Comparison of ENCODE assay signal across 1 cellular context in the genomic region with DNA sequence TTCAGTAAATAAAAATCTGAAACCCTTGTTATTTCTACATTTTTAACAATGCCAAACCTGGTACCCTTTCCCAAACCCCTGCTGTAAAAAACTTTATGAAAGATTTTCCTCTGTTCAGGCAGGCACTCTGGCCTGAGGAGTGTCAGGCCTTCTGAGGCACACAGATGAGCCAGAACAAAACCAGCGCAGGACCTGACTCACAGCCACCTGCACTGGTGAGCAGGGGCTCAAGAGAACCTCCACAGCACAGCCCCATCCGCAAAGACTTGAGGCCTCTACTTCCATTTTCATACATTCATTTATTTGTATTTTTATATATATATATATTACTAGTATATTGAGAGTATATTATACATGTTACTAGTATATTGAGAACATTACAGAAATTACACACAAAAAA.
TF ChIP-seq lines count a peak whose summit lies in the region.

No MANE protein-coding gene starts in this region.

TF ChIP-seq in HepG2, 621 proteins besides CTCF, POLR2A, EP300 and RAD21:
- no peak for TF ChIP-seq XRCC5 (optimal IDR thresholded peaks at IDR 0.05; ENCODE audit: low read length)
- no peak for TF ChIP-seq GPN1 (CRISPR knock-in tag; IDR thresholded peaks at IDR 0.05; ENCODE audit: borderline replicate concordance)
- TF ChIP-seq HNF4A (CRISPR knock-in tag; IDR thresholded peaks at IDR 0.05): no peak
- TF ChIP-seq, protein P1, sequence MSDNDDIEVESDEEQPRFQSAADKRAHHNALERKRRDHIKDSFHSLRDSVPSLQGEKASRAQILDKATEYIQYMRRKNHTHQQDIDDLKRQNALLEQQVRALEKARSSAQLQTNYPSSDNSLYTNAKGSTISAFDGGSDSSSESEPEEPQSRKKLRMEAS (IDR thresholded peaks at IDR 0.05): no peak
- TF ChIP-seq MIER2 (CRISPR knock-in tag; IDR thresholded peaks at IDR 0.05): no peak
- no peak for TF ChIP-seq MEIS1 (CRISPR knock-in tag; IDR thresholded peaks at IDR 0.05; ENCODE audit: borderline replicate concordance)
- no peak for TF ChIP-seq ZNF382 (CRISPR knock-in tag; IDR thresholded peaks at IDR 0.05; ENCODE audit: borderline replicate concordance)
